Comparison of ENCODE assay signal across 9 cellular contexts in genomic region chr22:36856121-36856791, GRCh38. TPM values are rescaled to one million over a fixed set of nuclear protein-coding genes. Genes with fewer than 3 reads are reported as not detected.
DNase-seq lines count a peak whose midpoint lies in the region; ATAC-seq, FAIRE-seq and TF ChIP-seq lines count a peak whose summit lies in the region.
"Had no signal": no experiment of that assay in that cellular context is flagged by ENCODE, and none has a peak within 500 bp of the region (broad histone marks: within the 10 kb centered on the region; RNA-seq: fewer than 3 reads in every experiment).

No MANE protein-coding gene starts in this region.

- peaks cover 8% of the 10 kb centered on the region for H3K4me1 ChIP-seq in mammary epithelial cell (ENCODE audit: insufficient read depth, low read length)
- no peaks in the 10 kb centered on the region for H3K4me1 ChIP-seq in kidney (ENCODE audit: control insufficient read depth in 1 of 2, insufficient read depth in 1 of 2, low read depth in 1 of 2, low read length in 2 of 2)

- no peak for FAIRE-seq in kidney (lab: Jason Lieb, UNC)

- no peaks in the 10 kb centered on the region for H4K20me1 ChIP-seq in mammary epithelial cell (ENCODE audit: insufficient read depth, low read length)

- TF ChIP-seq CTCF in mammary epithelial cell (conservative IDR thresholded peaks at IDR 0.05 in 1 of 2, IDR thresholded peaks at IDR 0.05 in 1 of 2; ENCODE audit: extremely low read depth in 1 of 2, insufficient read depth in 1 of 2, low read depth in 1 of 2, low read length in 2 of 2) (peak; percentile 99 to 100), kidney (IDR thresholded peaks at IDR 0.05; ENCODE audit: borderline replicate concordance, extremely low read depth, insufficient read depth) (peak; percentile 100)

- H3K9me3 ChIP-seq in mammary epithelial cell (replicated peaks; ENCODE audit: insufficient read depth, low read length) (no peaks in the 10 kb centered on the region), kidney (ENCODE audit: control insufficient read depth in 1 of 2, low read length in 2 of 2) (no peaks in the 10 kb centered on the region)

- no peaks in the 10 kb centered on the region for H3K27me3 ChIP-seq in mammary epithelial cell (ENCODE audit: insufficient read depth, low read length)

- ATAC-seq in HG02763 (IDR thresholded peaks at IDR 0.05; ENCODE audit: unreplicated experiment) = peak; percentile 30
- ATAC-seq in HG03097 (IDR thresholded peaks at IDR 0.05; ENCODE audit: low FRiP score, unreplicated experiment) = no peak

- in situ Hi-C loops in mammary epithelial cell (cut with MboI; ENCODE audit: low sequenced_read_pairs in 2 of 2) = loop anchor here in 1 of 2 donors (5.0 to 10.0 kb wide), 2 partner anchors 126 to 311 kb away; no protein-coding TSS in a partner anchor

- WGBS in mammary epithelial cell (ENCODE audit: low coverage, missing lambda C conversion rate) = 9% methylated on average over 30 of the region's 30 CpGs

- CTCF ChIA-PET in mammary epithelial cell (lab: Charles Lee; ENCODE audit: low non-redundant PET) = interaction anchor here (0.5 to 0.9 kb wide), 11 partner anchors 19 to 551 kb away, joined by 3 to 10 read pairs (median 3); no protein-coding TSS in a partner anchor

- H3K79me2 ChIP-seq in mammary epithelial cell (ENCODE audit: insufficient read depth, low read length) = no peaks in the 10 kb centered on the region

- dilution Hi-C loops in mammary epithelial cell (cut with HindIII; ENCODE audit: low sequenced_read_pairs) = no loop called here

- H3K4me3 ChIP-seq in mammary epithelial cell (replicated peaks in 1 of 3; ENCODE audit: insufficient read depth in 1 of 3, low read depth in 2 of 3, low read length in 3 of 3) = no peak overlapping the region
- H3K4me3 ChIP-seq in kidney (ENCODE audit: low read length in 2 of 2) = no peak overlapping the region

- H3K4me2 ChIP-seq in mammary epithelial cell (ENCODE audit: insufficient read depth, low read depth, low read length) = peak overlapping the region; percentile 26

- no peak overlapping the region for H3K27ac ChIP-seq in mammary epithelial cell (ENCODE audit: insufficient read depth, low read depth, low read length)
- H3K27ac ChIP-seq in kidney (ENCODE audit: low read depth in 2 of 2, low read length in 2 of 2) = no peak overlapping the region

- H3K36me3 ChIP-seq in mammary epithelial cell (ENCODE audit: insufficient read depth, low read length) (no peaks in the 10 kb centered on the region), kidney (ENCODE audit: control insufficient read depth in 1 of 2, insufficient read depth in 2 of 2, low read length in 2 of 2) (no peaks in the 10 kb centered on the region)

- DNase-seq in CMK (ENCODE audit: low read depth) (peak; percentile 88), NCI-H345 treated with DMSO at 0.1 percent for 48 hours (lab: John Stamatoyannopoulos, UW; ENCODE audit: unreplicated experiment) (peak; percentile 51), mammary epithelial cell (peak; percentile 71), kidney (peak; percentile 94)
- peak; percentile 90 to 98 (median 94) for DNase-seq in activated CD4-positive, CD25-positive, alpha-beta regulatory T cell (lab: John Stamatoyannopoulos, UW)
- peak; percentile 96 for DNase-seq in stimulated activated CD4-positive, alpha-beta T cell treated with anti-CD3 and anti-CD28 coated beads, Interleukin-1b, Interleukin-23, amount 100 ng/mL, for 4 hours (ENCODE audit: low read depth in 2 of 2)

- H3K9ac ChIP-seq in mammary epithelial cell (ENCODE audit: insufficient read depth, low read length) (no peak overlapping the region), kidney (ENCODE audit: low read length in 2 of 2) (no peak overlapping the region)

- no TSS peak for BruUV-seq in mammary epithelial cell (replicated peaks; lab: Mats Ljungman, UMichigan)

- H2AFZ ChIP-seq in mammary epithelial cell (ENCODE audit: low read depth, low read length) = no peak overlapping the region

- intact Hi-C loops in mammary epithelial cell (cut with micrococcal nuclease) (loop anchor here (1.0 to 5.0 kb wide), 4 partner anchors 74 to 310 kb away; no protein-coding TSS in a partner anchor), kidney (cut with DNase I) (no loop called here)

RNA-seq across cellular contexts. Expression of gene NCF4, which starts 4.5 kb away (rescaled TPM):
- not detected for total RNA-seq in mammary epithelial cell
- polyA plus RNA-seq in mammary epithelial cell = 0.36 TPM
- not detected for polyA minus RNA-seq in mammary epithelial cell
- 19.4 TPM for total RNA-seq in kidney
- 4.7 TPM for polyA plus RNA-seq in kidney (ENCODE audit: insufficient read depth, low read depth, low replicate concordance)

RNA-seq across cellular contexts. Expression of gene PVALB, which starts 39.4 kb away (rescaled TPM):
- total RNA-seq in mammary epithelial cell = not detected
- polyA plus RNA-seq in mammary epithelial cell = not detected
- not detected for polyA minus RNA-seq in mammary epithelial cell
- 2.1 TPM for total RNA-seq in kidney
- polyA plus RNA-seq in kidney (ENCODE audit: insufficient read depth, low read depth, low replicate concordance) = 400 TPM
- total RNA-seq: activated CD8-positive, alpha-beta memory T cell treated with anti-CD3 and anti-CD28 coated beads for 36 hours had no signal

RNA-seq across cellular contexts. Expression of gene CSF2RB, which starts 57.2 kb away (rescaled TPM):
- not detected for total RNA-seq in mammary epithelial cell
- polyA plus RNA-seq in mammary epithelial cell = not detected
- not detected for polyA minus RNA-seq in mammary epithelial cell
- total RNA-seq in kidney = 11.4 TPM
- 1.0 TPM for polyA plus RNA-seq in kidney (ENCODE audit: insufficient read depth, low read depth, low replicate concordance)

Comparison
In these comparisons a context has a peak if more than half of its experiments do, and no peak if none do; other contexts are left out.
1. RNA of gene NCF4, which starts 4.5 kb away (total RNA-seq): 19.4 TPM in kidney (single experiment); not detected in mammary epithelial cell; every median in the first group is over 10 times any median in the second.
2. RNA of gene CSF2RB, which starts 57.2 kb away (total RNA-seq): 11.4 TPM in kidney (single experiment); not detected in mammary epithelial cell; every median in the first group is over 10 times any median in the second.
3. Peak in every context shown above with its lines, with median percentiles within 50 percentile points of each other: DNase-seq.